In the genomic region with DNA sequence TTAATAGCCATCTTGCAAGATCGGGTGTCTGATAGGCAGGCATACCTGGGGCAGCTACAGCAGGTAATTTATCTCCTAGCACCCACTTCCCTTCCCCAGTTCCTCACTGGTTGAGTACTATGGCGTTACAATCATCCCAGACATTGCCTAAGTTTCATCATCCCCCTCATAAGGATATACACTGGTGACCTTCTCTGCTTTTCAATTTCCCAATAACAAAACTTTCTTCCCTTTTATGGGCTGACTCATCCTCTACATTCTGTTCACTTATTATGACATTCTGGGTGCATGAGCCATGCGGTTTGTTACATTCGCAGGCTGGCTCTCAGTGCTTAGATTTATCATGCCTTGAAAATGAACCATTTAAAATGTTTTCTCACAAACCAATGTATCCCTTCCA, we compare ENCODE assay signal across 15 cellular contexts. TPM values are rescaled to one million over a fixed set of nuclear protein-coding genes. Genes with fewer than 3 reads are reported as not detected.
A peak's percentile ranks its signal among the peaks of the same experiment; 100 is the strongest.
DNase-seq lines count a peak whose midpoint lies in the region; ATAC-seq and TF ChIP-seq lines count a peak whose summit lies in the region.
"Had no signal": no experiment of that assay in that cellular context is flagged by ENCODE, and none has a peak within 500 bp of the region (broad histone marks: within the 10 kb centered on the region; RNA-seq: fewer than 3 reads in every experiment).

No MANE protein-coding gene starts in this region.

- H3K27me3 Mint-ChIP-seq in CD14-positive monocyte (ENCODE audit: low read depth in 3 of 3): peaks cover 1 to 3% (median 2%) of the 10 kb centered on the region in 3 donors
- H3K27me3 Mint-ChIP-seq in activated CD8-positive, alpha-beta memory T cell treated with anti-CD3 and anti-CD28 coated beads, Interleukin-2, amount 10 ng/mL, durations not matched to agents 7 days and 5 days: no peaks in the 10 kb centered on the region

- peaks cover 0 to 3% of the 10 kb centered on the region in 2 donors for H3K36me3 Mint-ChIP-seq in CD14-positive monocyte
- H3K36me3 Mint-ChIP-seq in activated CD8-positive, alpha-beta memory T cell treated with anti-CD3 and anti-CD28 coated beads, Interleukin-2, amount 10 ng/mL, durations not matched to agents 7 days and 5 days: no peaks in the 10 kb centered on the region

- intact Hi-C loops in CD14-positive monocyte (cut with micrococcal nuclease): no loop called here

- H3K9me3 Mint-ChIP-seq in CD14-positive monocyte: peaks cover 0 to 13% (median 5%) of the 10 kb centered on the region in 7 donors
- H3K9me3 Mint-ChIP-seq in activated CD8-positive, alpha-beta memory T cell treated with anti-CD3 and anti-CD28 coated beads, Interleukin-2, amount 10 ng/mL, durations not matched to agents 7 days and 5 days (ENCODE audit: low read depth): peaks cover 4% of the 10 kb centered on the region

- peak overlapping the region in 1 of 2 donors; percentile 24 for H3K4me3 Mint-ChIP-seq in CD14-positive monocyte
- no peak overlapping the region for H3K4me3 Mint-ChIP-seq in activated CD8-positive, alpha-beta memory T cell treated with anti-CD3 and anti-CD28 coated beads, Interleukin-2, amount 10 ng/mL, durations not matched to agents 7 days and 5 days
- H3K4me3 Mint-ChIP-seq: neural crest cell; T-helper 1 cell treated with Interleukin-12 subunit alpha and Interleukin-12 subunit beta and Interleukin-4 antibody, amounts not matched to agents 30 μg/mL and 1 μg/mL, for 36 hours had no signal

- no peak for ATAC-seq in GM18519 (IDR thresholded peaks at IDR 0.05; ENCODE audit: low FRiP score, unreplicated experiment)
- ATAC-seq in activated CD8-positive, alpha-beta memory T cell treated with anti-CD3 and anti-CD28 coated beads, Interleukin-2, amount 10 ng/mL, durations not matched to agents 7 days and 5 days: no peak
- ATAC-seq: left cardiac atrium had no signal

- CTCF ChIA-PET in activated CD8-positive, alpha-beta memory T cell treated with anti-CD3 and anti-CD28 coated beads, Interleukin-2, amount 10 ng/mL, durations not matched to agents 7 days and 5 days (lab: Charles Lee): no interaction called here

- peak overlapping the region; percentile 89 to 98 (median 96) for H3K27ac Mint-ChIP-seq in CD14-positive monocyte
- H3K27ac Mint-ChIP-seq in activated CD8-positive, alpha-beta memory T cell treated with anti-CD3 and anti-CD28 coated beads, Interleukin-2, amount 10 ng/mL, durations not matched to agents 7 days and 5 days: no peak overlapping the region
- H3K27ac Mint-ChIP-seq: T-helper 1 cell treated with Interleukin-12 subunit alpha and Interleukin-12 subunit beta and Interleukin-4 antibody, amounts not matched to agents 30 μg/mL and 1 μg/mL, for 36 hours had no signal

- no peak for TF ChIP-seq CTCF in CD14-positive monocyte (IDR thresholded peaks at IDR 0.05)

- peaks cover 28% of the 10 kb centered on the region for H3K4me1 Mint-ChIP-seq in CD14-positive monocyte
- H3K4me1 Mint-ChIP-seq in activated CD8-positive, alpha-beta memory T cell treated with anti-CD3 and anti-CD28 coated beads, Interleukin-2, amount 10 ng/mL, durations not matched to agents 7 days and 5 days: peaks cover 5% of the 10 kb centered on the region

- DNase-seq in CD14-positive monocyte (ENCODE audit: low spot score) (peak; percentile 62), LoVo (ENCODE audit: low spot score) (peak; percentile 70), T1000 (lab: John Stamatoyannopoulos, UW) (peak; percentile 39), hepatic stellate cell (ENCODE audit: low spot score) (peak; percentile 68), cerebellar cortex (ENCODE audit: low spot score) (no peak), GOT3 (lab: John Stamatoyannopoulos, UW) (no peak)
- no peak for DNase-seq in activated CD8-positive, alpha-beta memory T cell treated with anti-CD3 and anti-CD28 coated beads, Interleukin-2, amount 10 ng/mL, durations not matched to agents 7 days and 5 days
- DNase-seq: activated CD8-positive, alpha-beta memory T cell treated with anti-CD3 and anti-CD28 coated beads, Interleukin-2, amount 50 U/mL, for 48 hours; aorta; left cardiac atrium; NCI-H226; stimulated activated naive CD4-positive, alpha-beta T cell treated with Interleukin-2 at 50 U/mL for 16 hours had no signal

RNA-seq across cellular contexts. Expression of a gene that starts 5.0 kb away (rescaled TPM):
- polyA plus RNA-seq in CD14-positive monocyte: 10 to 100 TPM; 59.6 to 64.6 TPM
- total RNA-seq in activated CD8-positive, alpha-beta memory T cell treated with anti-CD3 and anti-CD28 coated beads, Interleukin-2, amount 10 ng/mL, durations not matched to agents 7 days and 5 days: 10 to 100 TPM; 75.5 to 91.3 TPM

RNA-seq across cellular contexts. Expression of a gene that starts 22.8 kb away (rescaled TPM):
- polyA plus RNA-seq in CD14-positive monocyte: not detected
- total RNA-seq in activated CD8-positive, alpha-beta memory T cell treated with anti-CD3 and anti-CD28 coated beads, Interleukin-2, amount 10 ng/mL, durations not matched to agents 7 days and 5 days: under 1 TPM in 1 of 2 experiments, not detected in 1; 0.12 TPM

RNA-seq across cellular contexts. Expression of a gene that starts 23.1 kb away (rescaled TPM):
- 10 to 100 TPM; 11.3 to 13.2 TPM for polyA plus RNA-seq in CD14-positive monocyte
- 1 to 10 TPM; 4.1 to 5.7 TPM for total RNA-seq in activated CD8-positive, alpha-beta memory T cell treated with anti-CD3 and anti-CD28 coated beads, Interleukin-2, amount 10 ng/mL, durations not matched to agents 7 days and 5 days

RNA-seq across cellular contexts. Expression of a gene that starts 36.6 kb away (rescaled TPM):
- 10 to 100 TPM; 22.4 to 26.7 TPM for polyA plus RNA-seq in CD14-positive monocyte
- total RNA-seq in activated CD8-positive, alpha-beta memory T cell treated with anti-CD3 and anti-CD28 coated beads, Interleukin-2, amount 10 ng/mL, durations not matched to agents 7 days and 5 days: 10 to 100 TPM; 54.2 to 79.6 TPM

Comparison
In these comparisons a context has a peak if more than half of its experiments do, and no peak if none do; other contexts are left out.
1. DNase-seq: peak in CD14-positive monocyte (single experiment), LoVo (single experiment), T1000 (single experiment) and hepatic stellate cell (single experiment); none in cerebellar cortex (single experiment), GOT3 (single experiment) and activated CD8-positive, alpha-beta memory T cell treated with anti-CD3 and anti-CD28 coated beads, Interleukin-2, amount 10 ng/mL, durations not matched to agents 7 days and 5 days (single experiment).